Comparison of ENCODE assay signal across 8 cellular contexts in the genomic region with DNA sequence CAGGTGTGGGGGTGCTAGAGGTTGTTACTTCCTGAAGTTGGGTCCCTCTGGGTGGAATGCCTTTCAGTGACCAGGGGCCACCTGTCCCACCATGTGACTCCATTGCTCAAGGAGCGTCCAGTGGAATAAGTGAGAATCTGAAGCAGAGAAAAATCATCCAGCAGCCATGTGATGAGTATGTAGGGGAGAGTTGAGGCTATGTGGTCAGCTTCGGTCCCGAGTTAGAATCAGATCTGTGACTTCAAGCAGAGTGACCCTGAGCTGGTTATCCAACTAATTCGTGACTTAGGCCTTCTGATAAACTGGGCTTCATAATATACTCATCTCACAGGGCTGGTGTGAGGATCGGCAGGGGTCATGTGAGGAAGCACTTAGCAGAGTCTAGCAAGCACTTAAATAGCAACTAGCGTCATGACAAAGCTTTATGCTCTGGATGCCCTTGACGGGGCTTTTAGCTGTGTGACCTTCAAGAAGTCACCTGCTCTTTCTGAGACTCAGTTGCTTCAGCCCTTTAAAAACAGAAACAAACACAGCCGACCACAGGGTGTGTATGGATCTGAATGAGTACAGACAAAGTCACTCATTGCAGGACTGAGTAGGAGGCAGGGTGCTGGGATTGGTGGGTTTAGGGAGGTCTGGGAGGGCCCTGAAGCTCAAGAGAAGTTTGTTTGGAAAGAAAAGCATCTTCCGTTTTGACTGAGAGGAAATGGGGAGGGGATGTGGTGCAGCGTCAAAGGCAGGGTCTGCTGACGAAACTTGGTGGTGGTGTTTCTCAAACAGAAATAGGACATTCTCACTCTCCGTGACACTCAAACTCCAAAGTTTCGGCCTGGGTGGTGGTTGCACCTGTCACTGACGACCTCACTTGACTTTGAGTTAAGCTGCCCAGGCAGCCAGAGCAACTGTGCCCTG.
DNase-seq lines count a peak whose midpoint lies in the region; ATAC-seq lines count a peak whose summit lies in the region.

No MANE protein-coding gene starts in this region.

- ATAC-seq in GM21723 (IDR thresholded peaks at IDR 0.05; ENCODE audit: unreplicated experiment): peak; percentile 82
- ATAC-seq in left lobe of liver: no peak

- peak; percentile 38 for DNase-seq in GF-D8 (lab: John Stamatoyannopoulos, UW)
- DNase-seq in NAMALWA (ENCODE audit: low spot score): peak; percentile 88
- peak; percentile 83 to 84 for DNase-seq in activated T-cell treated with anti-CD3 and anti-CD28 coated beads, Interleukin-2, amount 50 U/mL, for 48 hours
- DNase-seq in stimulated activated CD4-positive, alpha-beta T cell treated with anti-CD3 and anti-CD28 coated beads, Interleukin-15, amount 100 ng/mL, for 48 hours (ENCODE audit: low read depth in 2 of 2): peak; percentile 77 to 86
- DNase-seq in HK-2 (ENCODE audit: unreplicated experiment): no peak
- no peak for DNase-seq in dermis blood vessel endothelial cell
- DNase-seq in left lobe of liver (ENCODE audit: low spot score): no peak

Comparison
In these comparisons a context has a peak if more than half of its experiments do, and no peak if none do; other contexts are left out.
1. DNase-seq: peak in GF-D8 (single experiment), NAMALWA (single experiment), activated T-cell treated with anti-CD3 and anti-CD28 coated beads, Interleukin-2, amount 50 U/mL, for 48 hours (2 of 2) and stimulated activated CD4-positive, alpha-beta T cell treated with anti-CD3 and anti-CD28 coated beads, Interleukin-15, amount 100 ng/mL, for 48 hours (2 of 2); none in HK-2 (single experiment), dermis blood vessel endothelial cell (single experiment) and left lobe of liver (single experiment).